Comparison of ENCODE assay signal across 1 cellular context in the genomic region with DNA sequence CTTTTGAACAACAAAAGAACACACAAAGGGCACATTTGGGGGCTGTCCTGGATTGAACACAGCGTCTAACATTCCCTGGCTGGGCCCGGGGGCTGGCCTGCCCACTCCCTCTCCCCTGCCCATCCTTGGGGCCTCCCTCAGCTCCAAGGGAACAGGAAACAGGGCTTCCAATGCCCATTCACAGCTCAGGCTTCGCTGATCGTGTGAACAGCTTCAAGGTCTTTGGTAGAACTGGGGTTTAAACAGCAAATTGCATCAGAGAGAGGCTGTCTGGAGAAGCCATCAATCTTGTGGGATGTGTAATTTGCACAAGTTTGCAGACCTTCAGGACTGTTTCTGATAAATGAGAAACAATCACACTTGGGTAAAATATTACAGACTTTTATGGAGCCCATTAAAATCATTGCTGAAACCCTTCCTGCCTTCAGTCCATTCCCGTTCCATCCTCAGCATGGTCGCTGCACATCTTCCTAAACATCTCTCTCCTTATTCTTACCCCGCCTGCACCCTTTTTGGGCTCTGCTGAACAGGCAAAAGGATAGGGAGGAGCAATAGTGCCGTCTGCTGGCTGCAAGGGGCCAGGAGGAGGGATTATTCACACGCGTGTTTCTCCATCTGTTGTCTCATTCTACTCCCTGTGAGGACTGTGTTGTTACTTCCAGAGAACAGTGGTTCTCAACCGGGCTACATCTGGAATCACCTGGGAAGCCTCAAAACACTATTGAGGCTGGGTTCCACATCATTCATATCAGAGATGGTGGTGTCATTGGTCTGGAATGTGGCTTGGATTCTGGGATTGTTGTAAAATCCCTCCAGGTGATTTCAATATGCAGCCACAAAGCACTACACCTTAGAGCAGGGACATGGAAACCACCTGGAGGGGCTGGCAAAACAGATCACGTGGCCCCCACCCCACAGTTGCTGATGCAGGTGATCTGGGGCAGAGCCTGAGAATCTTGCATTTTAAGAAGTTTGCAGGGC.
TF ChIP-seq lines count a peak whose summit lies in the region.

No MANE protein-coding gene starts in this region.

TF ChIP-seq in SK-N-SH treated with all-trans-retinoic acid at 6 μM for 48 hours, 23 proteins besides CTCF, POLR2A, EP300 and RAD21 (continued from another document):
- TF ChIP-seq, protein P1, sequence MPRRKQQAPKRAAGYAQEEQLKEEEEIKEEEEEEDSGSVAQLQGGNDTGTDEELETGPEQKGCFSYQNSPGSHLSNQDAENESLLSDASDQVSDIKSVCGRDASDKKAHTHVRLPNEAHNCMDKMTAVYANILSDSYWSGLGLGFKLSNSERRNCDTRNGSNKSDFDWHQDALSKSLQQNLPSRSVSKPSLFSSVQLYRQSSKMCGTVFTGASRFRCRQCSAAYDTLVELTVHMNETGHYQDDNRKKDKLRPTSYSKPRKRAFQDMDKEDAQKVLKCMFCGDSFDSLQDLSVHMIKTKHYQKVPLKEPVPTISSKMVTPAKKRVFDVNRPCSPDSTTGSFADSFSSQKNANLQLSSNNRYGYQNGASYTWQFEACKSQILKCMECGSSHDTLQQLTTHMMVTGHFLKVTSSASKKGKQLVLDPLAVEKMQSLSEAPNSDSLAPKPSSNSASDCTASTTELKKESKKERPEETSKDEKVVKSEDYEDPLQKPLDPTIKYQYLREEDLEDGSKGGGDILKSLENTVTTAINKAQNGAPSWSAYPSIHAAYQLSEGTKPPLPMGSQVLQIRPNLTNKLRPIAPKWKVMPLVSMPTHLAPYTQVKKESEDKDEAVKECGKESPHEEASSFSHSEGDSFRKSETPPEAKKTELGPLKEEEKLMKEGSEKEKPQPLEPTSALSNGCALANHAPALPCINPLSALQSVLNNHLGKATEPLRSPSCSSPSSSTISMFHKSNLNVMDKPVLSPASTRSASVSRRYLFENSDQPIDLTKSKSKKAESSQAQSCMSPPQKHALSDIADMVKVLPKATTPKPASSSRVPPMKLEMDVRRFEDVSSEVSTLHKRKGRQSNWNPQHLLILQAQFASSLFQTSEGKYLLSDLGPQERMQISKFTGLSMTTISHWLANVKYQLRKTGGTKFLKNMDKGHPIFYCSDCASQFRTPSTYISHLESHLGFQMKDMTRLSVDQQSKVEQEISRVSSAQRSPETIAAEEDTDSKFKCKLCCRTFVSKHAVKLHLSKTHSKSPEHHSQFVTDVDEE (CRISPR knock-in tag; IDR thresholded peaks at IDR 0.05) = no peak
- TF ChIP-seq, protein P2, sequence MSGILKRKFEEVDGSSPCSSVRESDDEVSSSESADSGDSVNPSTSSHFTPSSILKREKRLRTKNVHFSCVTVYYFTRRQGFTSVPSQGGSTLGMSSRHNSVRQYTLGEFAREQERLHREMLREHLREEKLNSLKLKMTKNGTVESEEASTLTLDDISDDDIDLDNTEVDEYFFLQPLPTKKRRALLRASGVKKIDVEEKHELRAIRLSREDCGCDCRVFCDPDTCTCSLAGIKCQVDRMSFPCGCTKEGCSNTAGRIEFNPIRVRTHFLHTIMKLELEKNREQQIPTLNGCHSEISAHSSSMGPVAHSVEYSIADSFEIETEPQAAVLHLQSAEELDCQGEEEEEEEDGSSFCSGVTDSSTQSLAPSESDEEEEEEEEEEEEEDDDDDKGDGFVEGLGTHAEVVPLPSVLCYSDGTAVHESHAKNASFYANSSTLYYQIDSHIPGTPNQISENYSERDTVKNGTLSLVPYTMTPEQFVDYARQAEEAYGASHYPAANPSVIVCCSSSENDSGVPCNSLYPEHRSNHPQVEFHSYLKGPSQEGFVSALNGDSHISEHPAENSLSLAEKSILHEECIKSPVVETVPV (CRISPR knock-in tag; IDR thresholded peaks at IDR 0.05) = no peak
- TF ChIP-seq TCF4 (CRISPR knock-in tag; IDR thresholded peaks at IDR 0.05; ENCODE audit: borderline replicate concordance) (no peak), ZFP30 (CRISPR knock-in tag; IDR thresholded peaks at IDR 0.05) (no peak)
- TF ChIP-seq, protein P3, sequence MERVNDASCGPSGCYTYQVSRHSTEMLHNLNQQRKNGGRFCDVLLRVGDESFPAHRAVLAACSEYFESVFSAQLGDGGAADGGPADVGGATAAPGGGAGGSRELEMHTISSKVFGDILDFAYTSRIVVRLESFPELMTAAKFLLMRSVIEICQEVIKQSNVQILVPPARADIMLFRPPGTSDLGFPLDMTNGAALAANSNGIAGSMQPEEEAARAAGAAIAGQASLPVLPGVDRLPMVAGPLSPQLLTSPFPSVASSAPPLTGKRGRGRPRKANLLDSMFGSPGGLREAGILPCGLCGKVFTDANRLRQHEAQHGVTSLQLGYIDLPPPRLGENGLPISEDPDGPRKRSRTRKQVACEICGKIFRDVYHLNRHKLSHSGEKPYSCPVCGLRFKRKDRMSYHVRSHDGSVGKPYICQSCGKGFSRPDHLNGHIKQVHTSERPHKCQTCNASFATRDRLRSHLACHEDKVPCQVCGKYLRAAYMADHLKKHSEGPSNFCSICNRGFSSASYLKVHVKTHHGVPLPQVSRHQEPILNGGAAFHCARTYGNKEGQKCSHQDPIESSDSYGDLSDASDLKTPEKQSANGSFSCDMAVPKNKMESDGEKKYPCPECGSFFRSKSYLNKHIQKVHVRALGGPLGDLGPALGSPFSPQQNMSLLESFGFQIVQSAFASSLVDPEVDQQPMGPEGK (CRISPR knock-in tag; IDR thresholded peaks at IDR 0.05; ENCODE audit: borderline replicate concordance) = no peak
TF ChIP-seq in SK-N-SH treated with all-trans-retinoic acid at 6 μM for 48 hours: peak in this region for 0.
